ENCODE assay signal across 8 cellular contexts in genomic region chr16:18591908-18592307, GRCh38. TPM values are rescaled to one million over a fixed set of nuclear protein-coding genes. Genes with fewer than 3 reads are reported as not detected.
DNase-seq lines count a peak whose midpoint lies in the region; ATAC-seq and TF ChIP-seq lines count a peak whose summit lies in the region.
"Not testable (repeated sequence)": the region's sequence is repeated elsewhere in the genome, so short reads cannot be mapped to it uniquely, and the experiment has no call there.

No MANE protein-coding gene starts in this region.

- 28% methylated on average over 3 of the region's 4 CpGs for WGBS in SK-N-SH (ENCODE audit: low lambda C conversion rate)
- 59% methylated on average over 4 of the region's 4 CpGs for WGBS in esophagus muscularis mucosa

- not testable (repeated sequence) for H3K9me3 ChIP-seq in Karpas-422 (ENCODE audit: low read length); SK-N-SH; esophagus muscularis mucosa; left lung; upper lobe of right lung

- ATAC-seq in activated naive CD4-positive, alpha-beta T cell treated with anti-CD3 and anti-CD28 coated beads, Interleukin-2, amount 50 U/mL, for 72 hours: peak; percentile 52 to 56
- ATAC-seq in left lung (peak; percentile 60), upper lobe of right lung (peak; percentile 72)

- not testable (repeated sequence) for H3K27ac ChIP-seq in Karpas-422 (ENCODE audit: low read length); SK-N-SH (ENCODE audit: low read depth in 2 of 2, low read length in 1 of 2); esophagus muscularis mucosa (replicated peaks in 1 of 4); left lung; upper lobe of right lung

- H3K4me2 ChIP-seq in Karpas-422 (ENCODE audit: low read depth, low read length, poor library complexity, severe bottlenecking); SK-N-SH: not testable (repeated sequence)

- peak; percentile 43 for TF ChIP-seq CTCF in SK-N-SH (IDR thresholded peaks at IDR 0.05)
- not testable (repeated sequence) for TF ChIP-seq CTCF in esophagus muscularis mucosa (IDR thresholded peaks at IDR 0.05); left lung (IDR thresholded peaks at IDR 0.05); upper lobe of right lung (IDR thresholded peaks at IDR 0.05)

- intact Hi-C loops in esophagus muscularis mucosa (cut with DNase I); left lung (cut with DNase I); upper lobe of right lung (cut with DNase I): not testable (repeated sequence)

- H3K4me1 ChIP-seq in Karpas-422 (ENCODE audit: low read length); SK-N-SH (ENCODE audit: control insufficient read depth in 1 of 2, insufficient read depth in 2 of 2, low read depth in 1 of 2, low read length in 1 of 2); esophagus muscularis mucosa; left lung; upper lobe of right lung: not testable (repeated sequence)

- not testable (repeated sequence) for H3K27ac Mint-ChIP-seq in activated naive CD4-positive, alpha-beta T cell treated with anti-CD3 and anti-CD28 coated beads, Interleukin-2, amount 50 U/mL, for 72 hours

- not testable (repeated sequence) for H3K9ac ChIP-seq in Karpas-422 (ENCODE audit: low read length); SK-N-SH

- not testable (repeated sequence) for H2AFZ ChIP-seq in Karpas-422 (ENCODE audit: low read length); SK-N-SH (ENCODE audit: low read depth)

- not testable (repeated sequence) for H3K9me3 Mint-ChIP-seq in activated naive CD4-positive, alpha-beta T cell treated with anti-CD3 and anti-CD28 coated beads, Interleukin-2, amount 50 U/mL, for 72 hours

- not testable (repeated sequence) for H3K36me3 ChIP-seq in Karpas-422 (ENCODE audit: insufficient read depth, low read length); SK-N-SH (replicated peaks in 1 of 2; ENCODE audit: control insufficient read depth in 1 of 2, insufficient read depth in 2 of 2, low read length in 1 of 2); esophagus muscularis mucosa; left lung; upper lobe of right lung

- TF ChIP-seq EP300 in SK-N-SH (IDR thresholded peaks at IDR 0.05; ENCODE audit: borderline replicate concordance in 1 of 2, low read depth in 1 of 2, low read length in 1 of 2); esophagus muscularis mucosa (IDR thresholded peaks at IDR 0.05): not testable (repeated sequence)

- H3K79me2 ChIP-seq in Karpas-422 (ENCODE audit: low read length); SK-N-SH (ENCODE audit: insufficient read depth): not testable (repeated sequence)

- POLR2A ChIA-PET in SK-N-SH (lab: Yijun Ruan, JAX): not testable (repeated sequence)

- not testable (repeated sequence) for H3K9me2 ChIP-seq in Karpas-422 (replicated peaks; ENCODE audit: insufficient read depth, low read length); SK-N-SH

- not testable (repeated sequence) for TF ChIP-seq POLR2A in esophagus muscularis mucosa (IDR thresholded peaks at IDR 0.05; ENCODE audit: low read depth)

- H3K36me3 Mint-ChIP-seq in activated naive CD4-positive, alpha-beta T cell treated with anti-CD3 and anti-CD28 coated beads, Interleukin-2, amount 50 U/mL, for 72 hours: not testable (repeated sequence)

- CTCF ChIA-PET in SK-N-SH (lab: Yijun Ruan, JAX): not testable (repeated sequence)

- H3F3A ChIP-seq in SK-N-SH (replicated peaks; ENCODE audit: insufficient read depth): not testable (repeated sequence)

- TF ChIP-seq RAD21 in SK-N-SH (IDR thresholded peaks at IDR 0.05; ENCODE audit: low read length): not testable (repeated sequence)

- DNase-seq in ELF-1 (ENCODE audit: low read depth, low spot score) (peak; percentile 18), Karpas-422 (peak; percentile 80), NCI-H510A treated with DMSO at 0.1 percent for 48 hours (lab: John Stamatoyannopoulos, UW) (peak; percentile 7), esophagus muscularis mucosa (ENCODE audit: extremely low spot score) (peak; percentile 68)
- DNase-seq in SK-N-SH; activated naive CD4-positive, alpha-beta T cell treated with anti-CD3 and anti-CD28 coated beads, Interleukin-2, amount 50 U/mL, for 72 hours (ENCODE audit: low spot score in 2 of 2); left lung; upper lobe of right lung: not testable (repeated sequence)

- not testable (repeated sequence) for H3K4me3 ChIP-seq in Karpas-422 (ENCODE audit: low read length); SK-N-SH (ENCODE audit: low read depth in 2 of 2, low read length in 1 of 2); esophagus muscularis mucosa; left lung; upper lobe of right lung

- H4K20me1 ChIP-seq in Karpas-422 (ENCODE audit: insufficient read depth, low read depth, low read length); SK-N-SH (ENCODE audit: insufficient read depth): not testable (repeated sequence)

- not testable (repeated sequence) for H3K27me3 ChIP-seq in Karpas-422 (ENCODE audit: low read length); SK-N-SH (ENCODE audit: insufficient read depth); esophagus muscularis mucosa; left lung; upper lobe of right lung

RNA-seq across cellular contexts. Expression of gene NOMO2, which starts 30.0 kb away (rescaled TPM):
- total RNA-seq in Karpas-422 (2014; rRNA removed; shearing (Covaris generic); ENCODE audit: low replicate concordance): 72.6 and 94.8 TPM in 2 replicates
- 178 and 202 TPM in 2 replicates for polyA plus RNA-seq in SK-N-SH (2012; rRNA removed)
- polyA plus RNA-seq in SK-N-SH (2012; cell fraction: cytosol; rRNA removed): 111 and 147 TPM in 2 replicates
- polyA plus RNA-seq in SK-N-SH (2012; cell fraction: nucleus; rRNA removed): 147 and 193 TPM in 2 replicates
- total RNA-seq in activated naive CD4-positive, alpha-beta T cell treated with anti-CD3 and anti-CD28 coated beads, Interleukin-2, amount 50 U/mL, for 72 hours: 10 to 100 TPM; 57.5 to 69.7 TPM
- total RNA-seq in esophagus muscularis mucosa (10 to 100 TPM; 50.4 to 91.6 (median 65.1) TPM), left lung (100 to 1,000 TPM; 112 to 162 TPM), upper lobe of right lung (103 TPM)
